Comparison of ENCODE assay signal across 1 cellular context in genomic region chr6:109094351-109095035, GRCh38.
TF ChIP-seq lines count a peak whose summit lies in the region.

Gene SESN1 (minus strand): TSS chr6:109094846. CDS start chr6:109094073, 773 bp downstream.

TF ChIP-seq in K562, 482 proteins besides CTCF, POLR2A, EP300 and RAD21 (continued from another document and continues in another):
- no peak for TF ChIP-seq E4F1 (CRISPR knock-in tag; IDR thresholded peaks at IDR 0.05; ENCODE audit: borderline replicate concordance)
- no peak for TF ChIP-seq ZNF282 (CRISPR knock-in tag; IDR thresholded peaks at IDR 0.05)
- TF ChIP-seq ZNF592 (IDR thresholded peaks at IDR 0.05) = no peak
- TF ChIP-seq MNT (conservative IDR thresholded peaks at IDR 0.05) = no peak; a peak in 1 of 4 replicates
- TF ChIP-seq SIN3B (IDR thresholded peaks at IDR 0.05; ENCODE audit: low read depth) = peak; percentile 55; the same call in 1 of the 2 replicates
- peak; percentile 18 for TF ChIP-seq DACH1 (IDR thresholded peaks at IDR 0.05; ENCODE audit: partially characterized antibody)
- no peak for TF ChIP-seq HNRNPUL1 (IDR thresholded peaks at IDR 0.05; ENCODE audit: low read length)
- TF ChIP-seq CXXC5 (CRISPR knock-in tag; IDR thresholded peaks at IDR 0.05) = peak; percentile 73
- TF ChIP-seq PHF21A (IDR thresholded peaks at IDR 0.05; ENCODE audit: borderline replicate concordance, low read depth) = no peak; the same call in 1 of the 2 replicates
- peak; percentile 86; the same call in 1 of the 2 replicates for TF ChIP-seq E2F3 (CRISPR knock-in tag; IDR thresholded peaks at IDR 0.05)
- TF ChIP-seq SREBF1 (IDR thresholded peaks at IDR 0.05; ENCODE audit: borderline replicate concordance, low read depth, low read length) = no peak
- TF ChIP-seq THAP12 (CRISPR knock-in tag; IDR thresholded peaks at IDR 0.05) = peak; percentile 73
- no peak for TF ChIP-seq CBFB (CRISPR knock-in tag; IDR thresholded peaks at IDR 0.05)
- peak; percentile 98 for TF ChIP-seq HNRNPL (IDR thresholded peaks at IDR 0.05; ENCODE audit: low read depth, low read length)
- no peak for TF ChIP-seq ZNF707 (CRISPR knock-in tag; conservative IDR thresholded peaks at IDR 0.05)
- peak; percentile 39; the same call in 1 of the 2 replicates for TF ChIP-seq ZNF316 (IDR thresholded peaks at IDR 0.05)
- no peak for TF ChIP-seq FOXJ3 (CRISPR knock-in tag; IDR thresholded peaks at IDR 0.05)
- no peak for TF ChIP-seq CREB3L1 (IDR thresholded peaks at IDR 0.05; ENCODE audit: borderline replicate concordance, low read depth)
- no peak for TF ChIP-seq FOS (IDR thresholded peaks at IDR 0.05; ENCODE audit: extremely low read depth, insufficient read length)
- no peak for TF ChIP-seq SMAD1 (IDR thresholded peaks at IDR 0.05; ENCODE audit: low read depth, low read length, partially characterized antibody)
- TF ChIP-seq HNRNPLL (IDR thresholded peaks at IDR 0.05; ENCODE audit: low read depth, low read length, poor library complexity, severe bottlenecking) = no peak
- no peak for TF ChIP-seq ZNF41 (CRISPR knock-in tag; conservative IDR thresholded peaks at IDR 0.05)
- no peak for TF ChIP-seq ZFP30 (CRISPR knock-in tag; IDR thresholded peaks at IDR 0.05; ENCODE audit: borderline replicate concordance)
- peak; percentile 62 for TF ChIP-seq RBM22 (IDR thresholded peaks at IDR 0.05; ENCODE audit: low read depth, low read length, poor library complexity, severe bottlenecking)
- peak; percentile 84; the same call in 1 of the 2 replicates for TF ChIP-seq RREB1 (CRISPR knock-in tag; IDR thresholded peaks at IDR 0.05)
- no peak for TF ChIP-seq NUFIP1 (IDR thresholded peaks at IDR 0.05; ENCODE audit: partially characterized antibody)
- peak; percentile 12; the same call in 1 of the 2 replicates for TF ChIP-seq TCF3 (CRISPR knock-in tag; IDR thresholded peaks at IDR 0.05)
- TF ChIP-seq HIVEP1 (CRISPR knock-in tag; IDR thresholded peaks at IDR 0.05) = 0 out of 2 replicates have a peak, but pooled peaks have one; percentile 64
- TF ChIP-seq TEAD1 (CRISPR knock-in tag; IDR thresholded peaks at IDR 0.05) = peak in 1 of 2 experiments; percentile 31; a peak in 1 of 4 replicates
- TF ChIP-seq EP400 (IDR thresholded peaks at IDR 0.05) = no peak
- TF ChIP-seq ZNF717 (CRISPR knock-in tag; IDR thresholded peaks at IDR 0.05) = no peak
- no peak for TF ChIP-seq ZNF143 (CRISPR knock-in tag; IDR thresholded peaks at IDR 0.05)
- TF ChIP-seq GABPA (tag; conservative IDR thresholded peaks at IDR 0.05; ENCODE audit: low read depth) = no peak
- TF ChIP-seq SMARCB1 (IDR thresholded peaks at IDR 0.05; ENCODE audit: insufficient read length, low read depth) = no peak
- 0 out of 4 replicates have a peak, but pooled peaks of 1 of the 2 experiments have one; percentile 5 for TF ChIP-seq RCOR1 (IDR thresholded peaks at IDR 0.05; ENCODE audit: borderline replicate concordance in 1 of 2, low read depth in 2 of 2, low read length in 2 of 2)
- TF ChIP-seq SUPT5H (IDR thresholded peaks at IDR 0.05) = peak; percentile 84
- TF ChIP-seq GABPB2 (CRISPR knock-in tag; conservative IDR thresholded peaks at IDR 0.05) = no peak
- TF ChIP-seq MAFG (tag; conservative IDR thresholded peaks at IDR 0.05) = no peak
- TF ChIP-seq CREM (IDR thresholded peaks at IDR 0.05; ENCODE audit: low read depth) = no peak
- TF ChIP-seq POLR2G (IDR thresholded peaks at IDR 0.05; ENCODE audit: low read depth, low read length) = peak; percentile 97
- no peak for TF ChIP-seq BRF1 (IDR thresholded peaks at IDR 0.05; ENCODE audit: borderline replicate concordance, extremely low read depth, insufficient read length)
- TF ChIP-seq TSC22D4 (tag; IDR thresholded peaks at IDR 0.05) = no peak
- TF ChIP-seq TAL1 (IDR thresholded peaks at IDR 0.05) = no peak
- TF ChIP-seq JUND (IDR thresholded peaks at IDR 0.05; ENCODE audit: borderline replicate concordance, low read depth, low read length) = 0 out of 2 replicates have a peak, but pooled peaks have one; percentile 10
- TF ChIP-seq JUND (tag; IDR thresholded peaks at IDR 0.05; ENCODE audit: borderline replicate concordance, low read depth, low read length) = no peak
- TF ChIP-seq HSF4 (CRISPR knock-in tag; IDR thresholded peaks at IDR 0.05; ENCODE audit: borderline replicate concordance) = no peak
- TF ChIP-seq FOXK2 (conservative IDR thresholded peaks at IDR 0.05 in 1 of 2, IDR thresholded peaks at IDR 0.05 in 1 of 2; ENCODE audit: low read depth in 2 of 2) = no peak
- no peak for TF ChIP-seq RFX1 (IDR thresholded peaks at IDR 0.05)
- peak; percentile 81 for TF ChIP-seq MTA3 (IDR thresholded peaks at IDR 0.05; ENCODE audit: borderline replicate concordance)
- TF ChIP-seq ATF4 (CRISPR knock-in tag; IDR thresholded peaks at IDR 0.05) = peak; percentile 66; the same call in 1 of the 2 replicates
- TF ChIP-seq SP1 (CRISPR knock-in tag; IDR thresholded peaks at IDR 0.05) = peak; percentile 66
